In genomic region chr11:68388595-68389198, GRCh38 we compare ENCODE assay signal across 29 cellular contexts.
"Had no signal": no experiment of that assay in that cellular context is flagged by ENCODE, and none has a peak within 500 bp of the region (broad histone marks: within the 10 kb centered on the region; RNA-seq: fewer than 3 reads in every experiment).

No MANE protein-coding gene starts in this region.

- ATAC-seq: activated naive CD4-positive, alpha-beta T cell treated with anti-CD3 and anti-CD28 coated beads, Interleukin-2, amount 50 U/mL, for 72 hours; activated T-cell treated with anti-CD3 and anti-CD28 coated beads, Interleukin-2, amount 50 U/mL, for 4 hours; T-cell had no signal

- H3K4me2 ChIP-seq: KMS-11 had no signal

- H3K27me3 ChIP-seq: brain microvascular endothelial cell, MG63 had no signal

- H3K4me3 ChIP-seq: MG63 had no signal

- H3K27ac Mint-ChIP-seq: activated B cell treated with CpG ODN at 0.5 μM for 24 hours; activated CD4-positive, alpha-beta memory T cell treated with anti-CD3 and anti-CD28 coated beads for 36 hours; activated CD4-positive, alpha-beta T cell treated with anti-CD3 and anti-CD28 coated beads, Interleukin-2, amount 10 ng/mL, durations not matched to agents 7 days and 5 days; activated naive CD4-positive, alpha-beta T cell treated with anti-CD3 and anti-CD28 coated beads, Interleukin-2, amount 50 U/mL, for 72 hours; T-cell had no signal

- H3K9me3 Mint-ChIP-seq: activated B cell treated with CpG ODN at 0.5 μM for 24 hours; activated CD4-positive, alpha-beta memory T cell treated with anti-CD3 and anti-CD28 coated beads for 36 hours; activated CD4-positive, alpha-beta T cell treated with anti-CD3 and anti-CD28 coated beads, Interleukin-2, amount 10 ng/mL, durations not matched to agents 7 days and 5 days; activated naive CD4-positive, alpha-beta T cell treated with anti-CD3 and anti-CD28 coated beads, Interleukin-2, amount 50 U/mL, for 72 hours; activated T-cell treated with anti-CD3 and anti-CD28 coated beads, Interleukin-2, amount 50 U/mL, for 4 hours; T-cell had no signal

- H3K9ac ChIP-seq: KMS-11 had no signal

- H3K27me3 Mint-ChIP-seq: activated B cell treated with CpG ODN at 0.5 μM for 24 hours; activated CD4-positive, alpha-beta memory T cell treated with anti-CD3 and anti-CD28 coated beads for 36 hours; activated CD4-positive, alpha-beta T cell treated with anti-CD3 and anti-CD28 coated beads, Interleukin-2, amount 10 ng/mL, durations not matched to agents 7 days and 5 days; T-cell had no signal

- H3K4me3 Mint-ChIP-seq: activated B cell treated with CpG ODN at 0.5 μM for 24 hours; activated CD4-positive, alpha-beta memory T cell treated with anti-CD3 and anti-CD28 coated beads for 36 hours; activated CD4-positive, alpha-beta T cell treated with anti-CD3 and anti-CD28 coated beads, Interleukin-2, amount 10 ng/mL, durations not matched to agents 7 days and 5 days; activated T-cell treated with anti-CD3 and anti-CD28 coated beads, Interleukin-2, amount 50 U/mL, for 4 hours; T-cell had no signal

- H3K36me3 ChIP-seq: MG63 had no signal

- H3K9me3 ChIP-seq: MG63 had no signal

- H3K27ac ChIP-seq: brain microvascular endothelial cell, KMS-11 had no signal

- H3K36me3 Mint-ChIP-seq: activated CD4-positive, alpha-beta memory T cell treated with anti-CD3 and anti-CD28 coated beads for 36 hours; activated naive CD4-positive, alpha-beta T cell treated with anti-CD3 and anti-CD28 coated beads, Interleukin-2, amount 50 U/mL, for 72 hours; T-cell had no signal

- DNase-seq: activated B cell treated with CpG ODN at 0.5 μM for 24 hours; activated CD4-positive, alpha-beta memory T cell treated with anti-CD3 and anti-CD28 coated beads for 36 hours; activated CD4-positive, alpha-beta T cell treated with anti-CD3 and anti-CD28 coated beads for 1 hour; activated CD4-positive, alpha-beta T cell treated with anti-CD3 and anti-CD28 coated beads, Interleukin-2, amount 10 ng/mL, durations not matched to agents 7 days and 5 days; activated CD8-positive, alpha-beta memory T cell treated with anti-CD3 and anti-CD28 coated beads for 24 hours; activated effector memory CD4-positive, alpha-beta T cell treated with anti-CD3 and anti-CD28 coated beads, Interleukin-2, amount 50 U/mL, for 16 hours; activated naive CD4-positive, alpha-beta T cell treated with Interleukin-2 at 50 U/mL for 16 hours; activated T-cell treated with anti-CD3 and anti-CD28 coated beads, Interleukin-2, amount 50 U/mL, for 4 hours; amygdala; brain microvascular endothelial cell; cerebellar nuclear complex; MG63; MV-4-11; NCI-H1092 treated with DMSO at 0.1 percent for 48 hours; NCI-H1417 treated with DMSO at 0.1 percent for 48 hours; NCI-H1694; NCI-H2029; NCI-H2107; NCI-H2171 treated with DMSO at 0.1 percent for 48 hours; NCI-H226; NCI-H526 treated with DMSO at 0.1 percent for 48 hours; NCI-H82; OCI-M1; SHP77 treated with DMSO at 0.1 percent for 48 hours; T-cell; T-helper 2 cell; T1000 had no signal
